In the genomic region with DNA sequence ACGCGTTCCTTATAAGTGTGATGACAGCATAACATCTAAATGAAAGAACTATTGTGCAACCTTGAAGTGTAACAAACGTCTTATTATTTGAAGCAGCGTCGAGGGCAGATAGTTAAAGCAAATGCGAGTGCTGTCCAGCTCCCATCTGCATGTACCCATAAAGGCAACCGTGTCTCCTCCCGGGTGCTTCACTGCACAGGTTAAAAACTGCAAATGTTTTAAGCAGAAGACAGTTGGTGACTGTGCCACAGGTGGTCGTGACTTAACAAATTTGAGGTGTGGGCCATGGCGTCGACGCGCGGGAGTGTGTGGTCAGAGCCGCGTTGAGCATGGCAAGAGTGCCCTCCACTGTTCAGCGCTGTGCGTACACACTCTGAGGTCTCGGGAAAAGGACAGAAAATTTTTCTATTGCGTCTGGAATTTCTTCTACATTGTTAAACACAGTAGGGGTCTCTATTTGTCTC, we compare ENCODE assay signal across 8 cellular contexts. TPM values are rescaled to one million over a fixed set of nuclear protein-coding genes. Genes with fewer than 3 reads are reported as not detected.
DNase-seq lines count a peak whose midpoint lies in the region; ATAC-seq and TF ChIP-seq lines count a peak whose summit lies in the region.

No MANE protein-coding gene starts in this region.

- no peak for ATAC-seq in CD4-positive, alpha-beta T cell (ENCODE audit: poor library complexity)
- no peak for ATAC-seq in natural killer cell

- peaks cover 83% of the 10 kb centered on the region for H3K27me3 ChIP-seq in CD4-positive, alpha-beta T cell (ENCODE audit: control insufficient read depth, insufficient read depth, low read length)

- peaks cover 5% of the 10 kb centered on the region for H3K9me3 Mint-ChIP-seq in nephron
- no peaks in the 10 kb centered on the region for H3K9me3 Mint-ChIP-seq in CD4-positive, alpha-beta T cell
- H3K9me3 Mint-ChIP-seq in natural killer cell, result no peaks in the 10 kb centered on the region
- H3K9me3 Mint-ChIP-seq in T-helper 2 cell treated with Interferon-gamma antibody and Interleukin-4, amounts not matched to agents 5 μg/mL and 100 μg/mL, for 36 hours, result peaks cover 6% of the 10 kb centered on the region

- H3K36me3 Mint-ChIP-seq in nephron (ENCODE audit: low read depth) (no peaks in the 10 kb centered on the region), natural killer cell (no peaks in the 10 kb centered on the region)
- H3K36me3 Mint-ChIP-seq in CD4-positive, alpha-beta T cell (ENCODE audit: low read depth), result no peaks in the 10 kb centered on the region
- H3K36me3 Mint-ChIP-seq in T-helper 2 cell treated with Interferon-gamma antibody and Interleukin-4, amounts not matched to agents 5 μg/mL and 100 μg/mL, for 36 hours (ENCODE audit: low read depth), result peaks cover 5% of the 10 kb centered on the region

- DNase-seq in NCI-H146 (lab: John Stamatoyannopoulos, UW) (peak; percentile 97), cerebellar cortex (ENCODE audit: low spot score) (peak; percentile 14), natural killer cell (no peak), epidermal melanocyte (ENCODE audit: insufficient read length, low spot score) (no peak)
- DNase-seq in CD4-positive, alpha-beta T cell, result no peak
- DNase-seq in T-helper 2 cell treated with Interferon-gamma antibody and Interleukin-4, amounts not matched to agents 5 μg/mL and 100 μg/mL, for 36 hours (ENCODE audit: low spot score), result no peak

- CTCF ChIA-PET in CD4-positive, alpha-beta T cell (lab: Charles Lee), result no interaction called here

- POLR2A ChIA-PET in CD4-positive, alpha-beta T cell (lab: Charles Lee), result no interaction called here

- intact Hi-C loops in CD4-positive, alpha-beta T cell (cut with DNase I, micrococcal nuclease), result loop anchor here in 1 of 2 experiments (5.0 kb wide), 1 partner anchor 261 kb away; no protein-coding TSS in a partner anchor
- intact Hi-C loops in natural killer cell (cut with micrococcal nuclease), result loop anchor here (10.0 kb wide), 1 partner anchor 259 kb away; no protein-coding TSS in a partner anchor

- H3K27ac ChIP-seq in CD4-positive, alpha-beta T cell (ENCODE audit: low read depth, low read length), result no peak overlapping the region

- H3K4me3 Mint-ChIP-seq in nephron (peak overlapping the region in 2 of 3 experiments; percentile 38 to 48), natural killer cell (no peak overlapping the region)
- H3K4me3 Mint-ChIP-seq in CD4-positive, alpha-beta T cell, result no peak overlapping the region
- no peak overlapping the region for H3K4me3 Mint-ChIP-seq in T-helper 2 cell treated with Interferon-gamma antibody and Interleukin-4, amounts not matched to agents 5 μg/mL and 100 μg/mL, for 36 hours

- TF ChIP-seq CTCF in GM12873 (IDR thresholded peaks at IDR 0.05; ENCODE audit: insufficient read depth, low read depth, low read length, missing control alignments) (peak; percentile 40), nephron (IDR thresholded peaks at IDR 0.05; ENCODE audit: unreplicated experiment in 3 of 3) (peak; percentile 78 to 93 (median 88)), natural killer cell (IDR thresholded peaks at IDR 0.05) (no peak)
- no peak for TF ChIP-seq CTCF in CD4-positive, alpha-beta T cell (IDR thresholded peaks at IDR 0.05)

- H3K4me1 Mint-ChIP-seq in nephron (peaks cover 7% of the 10 kb centered on the region), natural killer cell (peaks cover 5 to 7% of the 10 kb centered on the region in 2 donors)
- H3K4me1 Mint-ChIP-seq in CD4-positive, alpha-beta T cell (ENCODE audit: low read depth), result peaks cover 7% of the 10 kb centered on the region
- H3K4me1 Mint-ChIP-seq in T-helper 2 cell treated with Interferon-gamma antibody and Interleukin-4, amounts not matched to agents 5 μg/mL and 100 μg/mL, for 36 hours (ENCODE audit: low read depth), result peaks cover 7% of the 10 kb centered on the region

- H3K9me3 ChIP-seq in CD4-positive, alpha-beta T cell (ENCODE audit: control insufficient read depth, low read length), result no peaks in the 10 kb centered on the region

- H3K27ac Mint-ChIP-seq in nephron (peak overlapping the region in 1 of 3 experiments; percentile 14), natural killer cell (no peak overlapping the region)
- no peak overlapping the region for H3K27ac Mint-ChIP-seq in CD4-positive, alpha-beta T cell
- H3K27ac Mint-ChIP-seq in T-helper 2 cell treated with Interferon-gamma antibody and Interleukin-4, amounts not matched to agents 5 μg/mL and 100 μg/mL, for 36 hours, result no peak overlapping the region

- H3K27me3 Mint-ChIP-seq in nephron (ENCODE audit: low read depth), result peaks cover 91% of the 10 kb centered on the region
- H3K27me3 Mint-ChIP-seq in CD4-positive, alpha-beta T cell, result peaks cover 88% of the 10 kb centered on the region
- peaks cover 58 to 71% of the 10 kb centered on the region in 2 donors for H3K27me3 Mint-ChIP-seq in natural killer cell (ENCODE audit: low read depth in 2 of 2)
- H3K27me3 Mint-ChIP-seq in T-helper 2 cell treated with Interferon-gamma antibody and Interleukin-4, amounts not matched to agents 5 μg/mL and 100 μg/mL, for 36 hours (ENCODE audit: low read depth), result peaks cover 69% of the 10 kb centered on the region

RNA-seq across cellular contexts. Expression of gene SALL3, which starts 6.4 kb away (rescaled TPM):
- total RNA-seq in CD4-positive, alpha-beta T cell, result under 1 TPM; 0.22 to 0.33 TPM
- not detected for total RNA-seq in natural killer cell

Comparison
In these comparisons a context has a peak if more than half of its experiments do, and no peak if none do; other contexts are left out.
1. CTCF ChIP-seq: peak in GM12873 (single experiment) and nephron (3 of 3); none in CD4-positive, alpha-beta T cell (single experiment) and natural killer cell (single experiment).
2. DNase-seq: peak in NCI-H146 (single experiment) and cerebellar cortex (single experiment); none in CD4-positive, alpha-beta T cell (0 of 10), natural killer cell (single experiment), T-helper 2 cell treated with Interferon-gamma antibody and Interleukin-4, amounts not matched to agents 5 μg/mL and 100 μg/mL, for 36 hours (single experiment) and epidermal melanocyte (single experiment).
3. H3K4me3 Mint-ChIP-seq: peak in nephron (2 of 3); none in CD4-positive, alpha-beta T cell (single experiment), natural killer cell (single experiment) and T-helper 2 cell treated with Interferon-gamma antibody and Interleukin-4, amounts not matched to agents 5 μg/mL and 100 μg/mL, for 36 hours (single experiment).